ENCODE assay signal across 21 cellular contexts in genomic region chr9:74949859-74950258, GRCh38. TPM values are rescaled to one million over a fixed set of nuclear protein-coding genes. Genes with fewer than 3 reads are reported as not detected.
DNase-seq lines count a peak whose midpoint lies in the region; ATAC-seq, FAIRE-seq and TF ChIP-seq lines count a peak whose summit lies in the region.
"Had no signal": no experiment of that assay in that cellular context is flagged by ENCODE, and none has a peak within 500 bp of the region (broad histone marks: within the 10 kb centered on the region; RNA-seq: fewer than 3 reads in every experiment).

No MANE protein-coding gene starts in this region.

- no peak overlapping the region for H3K9ac ChIP-seq in OCI-LY1 (ENCODE audit: low read length)

- H3K27ac Mint-ChIP-seq in natural killer cell (no peak overlapping the region), brain (no peak overlapping the region)
- no peak overlapping the region for H3K27ac Mint-ChIP-seq in natural killer cell treated with Interleukin-12 subunit alpha and Interleukin-12 subunit beta and Interleukin-15 and Interleukin-18, amount 100 ng/mL, for 72 hours

- no peaks in the 10 kb centered on the region for H3K27me3 ChIP-seq in OCI-LY1 (ENCODE audit: insufficient read depth, low read length)
- no peaks in the 10 kb centered on the region for H3K27me3 ChIP-seq in pancreas
- H3K27me3 ChIP-seq: dorsolateral prefrontal cortex, vagina had no signal

- peak overlapping the region; percentile 31; the same call in 1 of the 2 replicates for H3K4me2 ChIP-seq in OCI-LY1 (ENCODE audit: low read length)

- H2AFZ ChIP-seq in OCI-LY1 (ENCODE audit: low read length), result no peak overlapping the region

- WGBS in pancreas, 2 donors, result 93% methylated on average over 6 of the region's 6 CpGs

- H3K36me3 Mint-ChIP-seq in natural killer cell (peaks cover 6% of the 10 kb centered on the region), brain (peaks cover 4% of the 10 kb centered on the region)
- H3K36me3 Mint-ChIP-seq in natural killer cell treated with Interleukin-12 subunit alpha and Interleukin-12 subunit beta and Interleukin-15 and Interleukin-18, amount 100 ng/mL, for 72 hours, result peaks cover 7% of the 10 kb centered on the region

- H3K27me3 Mint-ChIP-seq in natural killer cell (ENCODE audit: low read depth in 2 of 2), result no peaks in the 10 kb centered on the region
- H3K27me3 Mint-ChIP-seq in natural killer cell treated with Interleukin-12 subunit alpha and Interleukin-12 subunit beta and Interleukin-15 and Interleukin-18, amount 100 ng/mL, for 72 hours, result peaks cover 0 to 3% of the 10 kb centered on the region in 2 donors
- peaks cover 12% of the 10 kb centered on the region for H3K27me3 Mint-ChIP-seq in brain
- H3K27me3 Mint-ChIP-seq: central memory CD8-positive, alpha-beta T cell had no signal

- H4K20me1 ChIP-seq in OCI-LY1 (ENCODE audit: insufficient read depth, low read length), result no peaks in the 10 kb centered on the region

- FAIRE-seq in pancreas (lab: Jason Lieb, UNC), result no peak
- FAIRE-seq: endothelial cell of umbilical vein had no signal

- peak overlapping the region; percentile 12 for H3K4me3 ChIP-seq in OCI-LY1 (ENCODE audit: low read depth, low read length, poor library complexity, severe bottlenecking)
- H3K4me3 ChIP-seq in pancreas, result no peak overlapping the region
- H3K4me3 ChIP-seq: skin epidermis, vagina had no signal

- DNase-seq in natural killer cell (no peak), pancreas (no peak), NCI-H345 (lab: John Stamatoyannopoulos, UW) (no peak), COLO668 (lab: John Stamatoyannopoulos, UW; ENCODE audit: unreplicated experiment) (no peak)
- no peak for DNase-seq in natural killer cell treated with Interleukin-12 subunit alpha and Interleukin-12 subunit beta and Interleukin-15 and Interleukin-18, amount 100 ng/mL, for 72 hours (ENCODE audit: low spot score)
- DNase-seq: activated CD4-positive, alpha-beta T cell treated with anti-CD3 and anti-CD28 coated beads, Interleukin-2, amount 50 U/mL, for 1 hour; activated naive CD4-positive, alpha-beta T cell treated with Interleukin-2 at 50 U/mL for 16 hours; aorta; CD8-positive, alpha-beta memory T cell; dorsolateral prefrontal cortex; head of caudate nucleus; NCI-H1694 treated with DMSO at 0.1 percent for 48 hours; NCI-H748 treated with DMSO at 0.1 percent for 48 hours; stimulated activated CD4-positive, alpha-beta T cell treated with anti-CD3 and anti-CD28 coated beads, Interleukin-1b, Interleukin-23, amount 100 ng/mL, for 48 hours had no signal

- no peaks in the 10 kb centered on the region for H3F3A ChIP-seq in OCI-LY1 (ENCODE audit: insufficient read depth, low read length)

- H3K4me1 ChIP-seq in OCI-LY1 (ENCODE audit: insufficient read depth, low read length, severe bottlenecking) (peaks cover 43% of the 10 kb centered on the region), pancreas (no peaks in the 10 kb centered on the region)

- H3K9me3 ChIP-seq in OCI-LY1 (ENCODE audit: low read length), result no peaks in the 10 kb centered on the region
- H3K9me3 ChIP-seq in pancreas, result no peaks in the 10 kb centered on the region
- H3K9me3 ChIP-seq: vagina had no signal

- H3K4me1 Mint-ChIP-seq in natural killer cell (peaks cover 36 to 37% of the 10 kb centered on the region in 2 donors), brain (peaks cover 51% of the 10 kb centered on the region)
- H3K4me1 Mint-ChIP-seq in natural killer cell treated with Interleukin-12 subunit alpha and Interleukin-12 subunit beta and Interleukin-15 and Interleukin-18, amount 100 ng/mL, for 72 hours (ENCODE audit: low read depth in 2 of 2), result peaks cover 31 to 44% of the 10 kb centered on the region in 2 donors

- H3K4me3 Mint-ChIP-seq in natural killer cell (peak overlapping the region; percentile 31), brain (peak overlapping the region; percentile 35 to 85 (median 68))
- no peak overlapping the region for H3K4me3 Mint-ChIP-seq in natural killer cell treated with Interleukin-12 subunit alpha and Interleukin-12 subunit beta and Interleukin-15 and Interleukin-18, amount 100 ng/mL, for 72 hours
- H3K4me3 Mint-ChIP-seq: central memory CD8-positive, alpha-beta T cell had no signal

- peaks cover 5% of the 10 kb centered on the region; the same call in 1 of the 2 replicates for H3K36me3 ChIP-seq in OCI-LY1 (ENCODE audit: insufficient read depth, low read length)
- no peaks in the 10 kb centered on the region for H3K36me3 ChIP-seq in pancreas
- H3K36me3 ChIP-seq: vagina had no signal

- no peaks in the 10 kb centered on the region for H3K9me2 ChIP-seq in OCI-LY1 (ENCODE audit: low read depth, low read length)

- peaks cover 16% of the 10 kb centered on the region for H3K79me2 ChIP-seq in OCI-LY1 (ENCODE audit: insufficient read depth, low read length)

- ATAC-seq in natural killer cell, result no peak
- ATAC-seq in natural killer cell treated with Interleukin-12 subunit alpha and Interleukin-12 subunit beta and Interleukin-15 and Interleukin-18, amount 100 ng/mL, for 72 hours, result no peak
- ATAC-seq in pancreas, result no peak
- ATAC-seq: left lobe of liver had no signal

- intact Hi-C loops in natural killer cell (cut with micrococcal nuclease) (no loop called here), pancreas (cut with DNase I) (no loop called here)

- H3K9me3 Mint-ChIP-seq in natural killer cell (no peaks in the 10 kb centered on the region), brain (no peaks in the 10 kb centered on the region)
- no peaks in the 10 kb centered on the region for H3K9me3 Mint-ChIP-seq in natural killer cell treated with Interleukin-12 subunit alpha and Interleukin-12 subunit beta and Interleukin-15 and Interleukin-18, amount 100 ng/mL, for 72 hours
- H3K9me3 Mint-ChIP-seq: CD8-positive, alpha-beta memory T cell; central memory CD8-positive, alpha-beta T cell had no signal

- H3K27ac ChIP-seq in OCI-LY1 (ENCODE audit: low read depth, low read length, poor library complexity, severe bottlenecking), result no peak overlapping the region
- no peak overlapping the region for H3K27ac ChIP-seq in pancreas
- H3K27ac ChIP-seq: vagina had no signal

- TF ChIP-seq CTCF in natural killer cell (IDR thresholded peaks at IDR 0.05) (no peak), OCI-LY1 (IDR thresholded peaks at IDR 0.05; ENCODE audit: low read length) (no peak), brain (conservative IDR thresholded peaks at IDR 0.05) (no peak), pancreas (IDR thresholded peaks at IDR 0.05) (no peak)

RNA-seq across cellular contexts. Expression of gene C9orf40, which starts 2.9 kb away (rescaled TPM):
- total RNA-seq in natural killer cell (1 to 10 TPM; 1.8 to 3.9 (median 3.6) TPM), pancreas (1 to 10 TPM in 5 of 6 donors, under 1 TPM in 1; 0.69 to 2.3 (median 1.1) TPM)
- 10 to 100 TPM; 11.6 to 15.1 TPM for total RNA-seq in natural killer cell treated with Interleukin-12 subunit alpha and Interleukin-12 subunit beta and Interleukin-15 and Interleukin-18, amount 100 ng/mL, for 72 hours
- polyA plus RNA-seq in brain (ENCODE audit: insufficient read depth, low read depth, low replicate concordance) (16.0 TPM), pancreas (1 to 10 TPM; 1.3 to 1.5 TPM)
